ENCODE assay signal across 3 cellular contexts in genomic region chr12:23450810-23451209, GRCh38.
TF ChIP-seq lines count a peak whose summit lies in the region.

No MANE protein-coding gene starts in this region.

TF ChIP-seq in IMR-90, 13 proteins besides CTCF, POLR2A, EP300 and RAD21:
- no peak for TF ChIP-seq MAZ (IDR thresholded peaks at IDR 0.05; ENCODE audit: borderline replicate concordance, low read depth, low read length)
- TF ChIP-seq CEBPB (IDR thresholded peaks at IDR 0.05; ENCODE audit: low read depth, low read length) = peak; percentile 29; the same call in 1 of the 2 replicates
- no peak for TF ChIP-seq RFX5 (IDR thresholded peaks at IDR 0.05; ENCODE audit: low read depth, low read length)
- TF ChIP-seq ELK1 (IDR thresholded peaks at IDR 0.05; ENCODE audit: borderline replicate concordance, low read depth, low read length) = no peak
- TF ChIP-seq SMC3 (IDR thresholded peaks at IDR 0.05; ENCODE audit: low read depth, low read length) = no peak

TF ChIP-seq in K562, 482 proteins besides CTCF, POLR2A, EP300 and RAD21:
- TF ChIP-seq CEBPB (tag; IDR thresholded peaks at IDR 0.05) = peak; percentile 73
- TF ChIP-seq NRF1 (conservative IDR thresholded peaks at IDR 0.05 in 1 of 2, IDR thresholded peaks at IDR 0.05 in 1 of 2) = no peak
- TF ChIP-seq CEBPG (CRISPR knock-in tag; IDR thresholded peaks at IDR 0.05) = no peak
- peak in 1 of 2 experiments; percentile 75; a peak in 2 of 4 replicates for TF ChIP-seq CEBPG (tag; conservative IDR thresholded peaks at IDR 0.05 in 1 of 2, IDR thresholded peaks at IDR 0.05 in 1 of 2)

TF ChIP-seq in H1, 55 proteins besides CTCF, POLR2A, EP300 and RAD21:
- TF ChIP-seq EZH2 (IDR thresholded peaks at IDR 0.05; ENCODE audit: low read depth, low read length, severe bottlenecking) = no peak
- peak; percentile 20; the same call in 1 of the 2 replicates for TF ChIP-seq CEBPB (IDR thresholded peaks at IDR 0.05; ENCODE audit: low read depth, low read length)
